Comparison of ENCODE assay signal across 30 cellular contexts in genomic region chr7:151845412-151846205, GRCh38.
"Had no signal": no experiment of that assay in that cellular context is flagged by ENCODE, and none has a peak within 500 bp of the region (broad histone marks: within the 10 kb centered on the region; RNA-seq: fewer than 3 reads in every experiment).

No MANE protein-coding gene starts in this region.

- ATAC-seq: activated CD4-positive, CD25-positive, alpha-beta regulatory T cell treated with anti-CD3 and anti-CD28 coated beads, Interleukin-2, amount 50 U/mL, for 24 hours; effector memory CD8-positive, alpha-beta T cell; gastrocnemius medialis; stimulated activated naive B cell treated with anti-CD40 and anti-IgM and Interleukin-4, amounts not matched to agents 10 μg/mL and 1 μg/mL and 100 μg/mL, for 72 hours had no signal

- H3K4me1 Mint-ChIP-seq: nephron had no signal

- H3K27me3 ChIP-seq: gastrocnemius medialis, neutrophil, stomach, thyroid gland, upper lobe of left lung had no signal

- H3K27ac ChIP-seq: coronary artery, gastrocnemius medialis, neutrophil, prostate gland, thyroid gland, WERI-Rb-1 had no signal

- H3K4me1 ChIP-seq: gastrocnemius medialis had no signal

- H3K9me3 ChIP-seq: gastrocnemius medialis, neutrophil, prostate gland, stomach, thyroid gland, upper lobe of left lung had no signal

- H3K36me3 ChIP-seq: gastrocnemius medialis, neutrophil, prostate gland, thyroid gland, upper lobe of left lung, WERI-Rb-1 had no signal

- DNase-seq: activated CD4-positive, alpha-beta T cell treated with anti-CD3 and anti-CD28 coated beads for 48 hours; activated CD4-positive, alpha-beta T cell treated with anti-CD3 and anti-CD28 coated beads, Interleukin-2, amount 50 U/mL, for 48 hours; activated CD8-positive, alpha-beta memory T cell treated with anti-CD3 and anti-CD28 coated beads for 24 hours; activated gamma-delta T cell treated with Interleukin-2 at 50 U/mL for 16 hours; activated T-cell treated with anti-CD3 and anti-CD28 coated beads, Interleukin-2, amount 50 U/mL, for 1 hour; cerebellar nuclear complex; effector memory CD8-positive, alpha-beta T cell; erythroblast; gastrocnemius medialis; immature natural killer cell; stimulated activated CD4-positive, alpha-beta T cell treated with anti-CD3 and anti-CD28 coated beads, Interleukin-1b, Interleukin-23, amount 100 ng/mL, for 48 hours; stimulated activated CD4-positive, alpha-beta T cell treated with anti-CD3 and anti-CD28 coated beads, Interleukin-4, amount 100 ng/mL, for 4 hours; stimulated activated CD8-positive, alpha-beta memory T cell treated with anti-CD3 and anti-CD28 coated beads, Interleukin-4, amount 100 ng/mL, for 48 hours; stimulated activated naive B cell treated with anti-CD40 and anti-IgM and Interleukin-4, amounts not matched to agents 10 μg/mL and 1 μg/mL and 100 μg/mL, for 72 hours; stomach; SW 1271; T1000; thyroid gland; upper lobe of left lung; WERI-Rb-1 had no signal

- H3K4me3 Mint-ChIP-seq: activated naive CD4-positive, alpha-beta T cell treated with anti-CD3 and anti-CD28 coated beads, Interleukin-2, amount 50 U/mL, for 24 hours; activated T-helper 1 cell treated with anti-CD3 and anti-CD28 coated beads, Interleukin-12 subunit alpha, Interleukin-12 subunit beta, Interleukin-2, Interleukin-4 antibody, amounts not matched to agents 30 ng/mL and 10 ng/mL and 1 ng/mL, durations not matched to agents 14 hours and 24 hours and 36 hours; effector memory CD8-positive, alpha-beta T cell; immature natural killer cell; nephron; stimulated activated naive B cell treated with anti-CD40 and anti-IgM and Interleukin-4, amounts not matched to agents 10 μg/mL and 1 μg/mL and 100 μg/mL, for 72 hours; T-helper 1 cell treated with Interleukin-12 subunit alpha and Interleukin-12 subunit beta and Interleukin-4 antibody, amounts not matched to agents 30 μg/mL and 1 μg/mL, for 36 hours had no signal

- H3K27ac Mint-ChIP-seq: activated naive CD4-positive, alpha-beta T cell treated with anti-CD3 and anti-CD28 coated beads, Interleukin-2, amount 50 U/mL, for 24 hours; activated T-helper 1 cell treated with anti-CD3 and anti-CD28 coated beads, Interleukin-12 subunit alpha, Interleukin-12 subunit beta, Interleukin-2, Interleukin-4 antibody, amounts not matched to agents 30 ng/mL and 10 ng/mL and 1 ng/mL, durations not matched to agents 14 hours and 24 hours and 36 hours; immature natural killer cell; nephron; stimulated activated naive B cell treated with anti-CD40 and anti-IgM and Interleukin-4, amounts not matched to agents 10 μg/mL and 1 μg/mL and 100 μg/mL, for 72 hours; T-helper 1 cell treated with Interleukin-12 subunit alpha and Interleukin-12 subunit beta and Interleukin-4 antibody, amounts not matched to agents 30 μg/mL and 1 μg/mL, for 36 hours had no signal

- H3K4me3 ChIP-seq: coronary artery, gastrocnemius medialis, lung, prostate gland, smooth muscle cell, stomach, thyroid gland, upper lobe of left lung had no signal

- H3K9me3 Mint-ChIP-seq: activated naive CD4-positive, alpha-beta T cell treated with anti-CD3 and anti-CD28 coated beads, Interleukin-2, amount 50 U/mL, for 24 hours; activated T-helper 1 cell treated with anti-CD3 and anti-CD28 coated beads, Interleukin-12 subunit alpha, Interleukin-12 subunit beta, Interleukin-2, Interleukin-4 antibody, amounts not matched to agents 30 ng/mL and 10 ng/mL and 1 ng/mL, durations not matched to agents 14 hours and 24 hours and 36 hours; effector memory CD8-positive, alpha-beta T cell; immature natural killer cell; nephron; stimulated activated naive B cell treated with anti-CD40 and anti-IgM and Interleukin-4, amounts not matched to agents 10 μg/mL and 1 μg/mL and 100 μg/mL, for 72 hours; T-helper 1 cell treated with Interleukin-12 subunit alpha and Interleukin-12 subunit beta and Interleukin-4 antibody, amounts not matched to agents 30 μg/mL and 1 μg/mL, for 36 hours had no signal

- H3K36me3 Mint-ChIP-seq: immature natural killer cell had no signal

- H3K27me3 Mint-ChIP-seq: activated naive CD4-positive, alpha-beta T cell treated with anti-CD3 and anti-CD28 coated beads, Interleukin-2, amount 50 U/mL, for 24 hours; effector memory CD8-positive, alpha-beta T cell; stimulated activated naive B cell treated with anti-CD40 and anti-IgM and Interleukin-4, amounts not matched to agents 10 μg/mL and 1 μg/mL and 100 μg/mL, for 72 hours had no signal
